Comparison of ENCODE assay signal across 11 cellular contexts in the genomic region with DNA sequence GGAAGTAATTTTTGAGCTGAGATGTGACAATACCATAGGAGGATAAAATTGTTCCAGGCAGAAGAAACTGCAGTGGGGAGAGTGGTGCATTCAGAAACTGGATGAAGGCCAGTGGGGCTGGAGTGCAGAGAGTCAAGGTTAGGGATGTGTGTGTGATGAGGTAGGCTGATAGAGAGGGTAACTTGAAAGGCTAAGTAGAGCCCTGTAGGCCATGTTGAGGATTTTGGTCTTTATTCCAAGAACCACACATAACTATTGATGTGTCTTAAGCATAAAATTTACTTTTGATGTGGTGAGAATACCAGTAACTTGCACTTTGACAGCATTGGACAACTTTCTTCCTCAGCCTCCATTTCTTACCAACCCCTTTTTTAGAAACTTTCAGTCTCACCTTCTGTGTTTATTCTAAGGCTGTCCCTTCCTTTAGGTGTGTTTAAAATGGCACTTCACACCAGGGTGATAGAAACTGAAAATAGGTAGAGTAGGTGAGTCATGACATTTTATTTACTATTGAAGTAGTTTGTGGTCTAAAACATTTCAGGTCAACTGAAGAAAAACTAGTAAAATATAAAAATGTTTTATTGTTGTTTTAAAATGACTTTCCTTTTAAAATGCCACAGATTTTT. TPM values are rescaled to one million over a fixed set of nuclear protein-coding genes. Genes with fewer than 3 reads are reported as not detected.
A peak's percentile ranks its signal among the peaks of the same experiment; 100 is the strongest.
DNase-seq lines count a peak whose midpoint lies in the region; ATAC-seq and TF ChIP-seq lines count a peak whose summit lies in the region.
"Had no signal": no experiment of that assay in that cellular context is flagged by ENCODE, and none has a peak within 500 bp of the region (broad histone marks: within the 10 kb centered on the region; RNA-seq: fewer than 3 reads in every experiment).

No MANE protein-coding gene starts in this region.

- H3K79me2 ChIP-seq in MM.1S (ENCODE audit: low read length) = peaks cover 47% of the 10 kb centered on the region

- DNase-seq in heart left ventricle (no peak), cardiac septum (ENCODE audit: low spot score) (no peak), MM.1S (peak; percentile 87), upper lobe of right lung (no peak), D341Med (ENCODE audit: low spot score) (no peak), HuH-7 (ENCODE audit: low spot score) (no peak), natural killer cell (no peak)
- DNase-seq: CD8-positive, alpha-beta T cell; stimulated activated CD4-positive, alpha-beta T cell treated with anti-CD3 and anti-CD28 coated beads, Interleukin-2, amount 100 ng/mL, for 24 hours had no signal

- intact Hi-C loops in heart left ventricle (cut with DNase I) = no loop called here
- intact Hi-C loops in cardiac septum (cut with DNase I) = no loop called here
- intact Hi-C loops in upper lobe of right lung (cut with DNase I) = no loop called here
- intact Hi-C loops in natural killer cell (cut with micrococcal nuclease) = no loop called here

- no peaks in the 10 kb centered on the region for H3K9me3 ChIP-seq in heart left ventricle
- no peaks in the 10 kb centered on the region for H3K9me3 ChIP-seq in MM.1S (replicated peaks; ENCODE audit: insufficient read depth, low read length)
- no peaks in the 10 kb centered on the region for H3K9me3 ChIP-seq in upper lobe of right lung

- no peak overlapping the region for H3K4me3 Mint-ChIP-seq in natural killer cell
- H3K4me3 Mint-ChIP-seq: CD8-positive, alpha-beta T cell; central memory CD8-positive, alpha-beta T cell had no signal

- no peak overlapping the region for H2AFZ ChIP-seq in MM.1S (ENCODE audit: low read length)

- H3K9me3 Mint-ChIP-seq in natural killer cell = no peaks in the 10 kb centered on the region
- H3K9me3 Mint-ChIP-seq: CD8-positive, alpha-beta T cell; central memory CD8-positive, alpha-beta T cell had no signal

- H3K4me1 ChIP-seq in heart left ventricle = peaks cover 0 to 26% (median 10%) of the 10 kb centered on the region in 12 donors
- peaks cover 30% of the 10 kb centered on the region for H3K4me1 ChIP-seq in MM.1S (ENCODE audit: low read length)
- H3K4me1 ChIP-seq in upper lobe of right lung = no peaks in the 10 kb centered on the region

- no peaks in the 10 kb centered on the region for H3K27me3 Mint-ChIP-seq in natural killer cell (ENCODE audit: low read depth in 2 of 2)
- H3K27me3 Mint-ChIP-seq: central memory CD8-positive, alpha-beta T cell had no signal

- ATAC-seq in heart left ventricle (peak in 3 of 4 donors; percentile 45 to 68 (median 66)), HG02759 (IDR thresholded peaks at IDR 0.05; ENCODE audit: unreplicated experiment) (peak; percentile 85), upper lobe of right lung (peak; percentile 39), natural killer cell (no peak)
- ATAC-seq: CD8-positive, alpha-beta T cell had no signal

- peak overlapping the region; percentile 53 for H3K4me2 ChIP-seq in MM.1S (ENCODE audit: low read depth, low read length)

- TF ChIP-seq POLR2A in heart left ventricle (IDR thresholded peaks at IDR 0.05) = no peak

- no peaks in the 10 kb centered on the region for H3K9me2 ChIP-seq in MM.1S (replicated peaks; ENCODE audit: insufficient read depth, low read length)

- H3K9ac ChIP-seq in MM.1S (ENCODE audit: low read length) = no peak overlapping the region

- H3K4me3 ChIP-seq in heart left ventricle = no peak overlapping the region
- H3K4me3 ChIP-seq in MM.1S (ENCODE audit: low read length) = peak overlapping the region; percentile 19; the same call in 1 of the 2 replicates
- H3K4me3 ChIP-seq in upper lobe of right lung = no peak overlapping the region

- H3K36me3 ChIP-seq in heart left ventricle = no peaks in the 10 kb centered on the region
- no peaks in the 10 kb centered on the region; the same call in 1 of the 2 replicates for H3K36me3 ChIP-seq in MM.1S (replicated peaks; ENCODE audit: insufficient read depth, low read length)
- no peaks in the 10 kb centered on the region for H3K36me3 ChIP-seq in upper lobe of right lung

- H3K36me3 Mint-ChIP-seq in natural killer cell = no peaks in the 10 kb centered on the region

- H3K27ac ChIP-seq in heart left ventricle = no peak overlapping the region
- peak overlapping the region; percentile 41; the same call in 1 of the 2 replicates for H3K27ac ChIP-seq in MM.1S (ENCODE audit: low read length)
- H3K27ac ChIP-seq in upper lobe of right lung = no peak overlapping the region

- H3K27ac Mint-ChIP-seq in natural killer cell = no peak overlapping the region
- H3K27ac Mint-ChIP-seq: CD8-positive, alpha-beta T cell had no signal

- peaks cover 29% of the 10 kb centered on the region for H4K20me1 ChIP-seq in MM.1S (ENCODE audit: insufficient read depth, low read length)

- peaks cover 21 to 26% of the 10 kb centered on the region in 2 donors for H3K4me1 Mint-ChIP-seq in natural killer cell

- H3K27me3 ChIP-seq in heart left ventricle (no peaks in the 10 kb centered on the region), MM.1S (replicated peaks; ENCODE audit: insufficient read depth, low read length) (peaks cover 29% of the 10 kb centered on the region), upper lobe of right lung (no peaks in the 10 kb centered on the region)

- H3F3A ChIP-seq in MM.1S (ENCODE audit: insufficient read depth, low read length) = peaks cover 19% of the 10 kb centered on the region

- no peak for TF ChIP-seq CTCF in heart left ventricle (IDR thresholded peaks at IDR 0.05)
- no peak for TF ChIP-seq CTCF in MM.1S (IDR thresholded peaks at IDR 0.05; ENCODE audit: low read length)
- TF ChIP-seq CTCF in upper lobe of right lung (IDR thresholded peaks at IDR 0.05) = no peak
- TF ChIP-seq CTCF in natural killer cell (IDR thresholded peaks at IDR 0.05) = no peak

RNA-seq across cellular contexts. Expression of a gene that starts 22.6 kb away (rescaled TPM):
- total RNA-seq in heart left ventricle = 10 to 100 TPM; 37.6 to 57.8 (median 43.2) TPM
- polyA plus RNA-seq in heart left ventricle = 10 to 100 TPM; 74.4 to 79.7 TPM
- 44.1 TPM for total RNA-seq in cardiac septum
- total RNA-seq in upper lobe of right lung = 17.6 TPM
- 1 to 10 TPM; 3.8 to 8.7 (median 7.7) TPM for total RNA-seq in natural killer cell

Comparison
In these comparisons a context has a peak if more than half of its experiments do, and no peak if none do; other contexts are left out.
1. ATAC-seq: peak in heart left ventricle (3 of 4), HG02759 (single experiment) and upper lobe of right lung (single experiment); none in natural killer cell (0 of 3).